Comparison of ENCODE assay signal across 8 cellular contexts in genomic region chr21:46457801-46458314, GRCh38. TPM values are rescaled to one million over a fixed set of nuclear protein-coding genes. Genes with fewer than 3 reads are reported as not detected.
DNase-seq lines count a peak whose midpoint lies in the region; ATAC-seq and TF ChIP-seq lines count a peak whose summit lies in the region.

No MANE protein-coding gene starts in this region.

- peak overlapping the region; percentile 75 for H3K9ac ChIP-seq in mammary epithelial cell (ENCODE audit: insufficient read depth, low read length)

- no peak for TF ChIP-seq CTCF in CD14-positive monocyte (IDR thresholded peaks at IDR 0.05)
- TF ChIP-seq CTCF in mammary epithelial cell (conservative IDR thresholded peaks at IDR 0.05 in 1 of 2, IDR thresholded peaks at IDR 0.05 in 1 of 2; ENCODE audit: extremely low read depth in 1 of 2, insufficient read depth in 1 of 2, low read depth in 1 of 2, low read length in 2 of 2): no peak

- peaks cover 0 to 4% (median 0%) of the 10 kb centered on the region in 3 donors for H3K27me3 Mint-ChIP-seq in CD14-positive monocyte (ENCODE audit: low read depth in 3 of 3)

- H2AFZ ChIP-seq in mammary epithelial cell (ENCODE audit: low read depth, low read length): peak overlapping the region; percentile 90

- no peaks in the 10 kb centered on the region for H3K9me3 ChIP-seq in SJCRH30 (replicated peaks)
- no peaks in the 10 kb centered on the region for H3K9me3 ChIP-seq in mammary epithelial cell (replicated peaks; ENCODE audit: insufficient read depth, low read length)

- no peaks in the 10 kb centered on the region for H4K20me1 ChIP-seq in mammary epithelial cell (ENCODE audit: insufficient read depth, low read length)

- CTCF ChIA-PET in mammary epithelial cell (lab: Charles Lee; ENCODE audit: low non-redundant PET): interaction anchor here (0.7 kb wide), 1 partner anchor 315 kb away, joined by 6 read pairs; no protein-coding TSS in a partner anchor

- H3K9me3 Mint-ChIP-seq in CD14-positive monocyte: no peaks in the 10 kb centered on the region

- under 1% methylated on average over 13 of the region's 30 CpGs for WGBS in mammary epithelial cell (ENCODE audit: low coverage, missing lambda C conversion rate)

- H3K4me3 ChIP-seq in SJCRH30 (peak overlapping the region; percentile 82), mammary epithelial cell (replicated peaks in 1 of 3; ENCODE audit: insufficient read depth in 1 of 3, low read depth in 2 of 3, low read length in 3 of 3) (peak overlapping the region; percentile 54 to 86 (median 74))

- H3K36me3 Mint-ChIP-seq in CD14-positive monocyte: peaks cover 9 to 11% of the 10 kb centered on the region in 2 donors

- H3K4me2 ChIP-seq in mammary epithelial cell (ENCODE audit: insufficient read depth, low read depth, low read length): peak overlapping the region; percentile 95

- no TSS peak for BruUV-seq in mammary epithelial cell (replicated peaks; lab: Mats Ljungman, UMichigan)

- in situ Hi-C loops in mammary epithelial cell (cut with MboI; ENCODE audit: low sequenced_read_pairs in 2 of 2): no loop called here

- dilution Hi-C loops in mammary epithelial cell (cut with HindIII; ENCODE audit: low sequenced_read_pairs): no loop called here

- peak overlapping the region; percentile 84 to 92 for H3K4me3 Mint-ChIP-seq in CD14-positive monocyte

- peak overlapping the region; percentile 91 for H3K27ac ChIP-seq in SJCRH30
- H3K27ac ChIP-seq in mammary epithelial cell (ENCODE audit: insufficient read depth, low read depth, low read length): peak overlapping the region; percentile 96

- H3K36me3 ChIP-seq in SJCRH30 (peaks cover 7% of the 10 kb centered on the region), mammary epithelial cell (ENCODE audit: insufficient read depth, low read length) (no peaks in the 10 kb centered on the region)

- intact Hi-C loops in CD14-positive monocyte (cut with micrococcal nuclease) (loop anchor here (5.0 kb wide), 2 partner anchors 136 to 271 kb away; partner anchors contain the start of genes C21orf58 (in 1 of the 2) and PCNT (in 1 of the 2)), mammary epithelial cell (cut with micrococcal nuclease) (loop anchor here (2.0 to 5.0 kb wide), 3 partner anchors 45 to 316 kb away; a partner anchor contains a TSS)

- no peak for DNase-seq in CD14-positive monocyte (ENCODE audit: low spot score)
- peak; percentile 51 to 58 for DNase-seq in SJCRH30
- DNase-seq in mammary epithelial cell: peak; percentile 53
- DNase-seq in kidney tubule cell (ENCODE audit: low spot score): peak; percentile 46
- peak; percentile 34 for DNase-seq in stimulated activated CD4-positive, alpha-beta T cell treated with anti-CD3 and anti-CD28 coated beads, Interleukin-1b, Interleukin-23, amount 100 ng/mL, for 48 hours
- no peak for DNase-seq in NCI-H2107 (lab: John Stamatoyannopoulos, UW)

- peaks cover 76% of the 10 kb centered on the region for H3K79me2 ChIP-seq in mammary epithelial cell (ENCODE audit: insufficient read depth, low read length)

- H3K4me1 ChIP-seq in SJCRH30 (peaks cover 6% of the 10 kb centered on the region; the same call in 1 of the 2 replicates), mammary epithelial cell (ENCODE audit: insufficient read depth, low read length) (peaks cover 37% of the 10 kb centered on the region)

- H3K4me1 Mint-ChIP-seq in CD14-positive monocyte: peaks cover 51% of the 10 kb centered on the region

- peak; percentile 23 for ATAC-seq in GM19035 (IDR thresholded peaks at IDR 0.05; ENCODE audit: unreplicated experiment)
- peak; percentile 9 for ATAC-seq in HG03159 (IDR thresholded peaks at IDR 0.05; ENCODE audit: unreplicated experiment)

- H3K27me3 ChIP-seq in SJCRH30: no peaks in the 10 kb centered on the region
- H3K27me3 ChIP-seq in mammary epithelial cell (ENCODE audit: insufficient read depth, low read length): no peaks in the 10 kb centered on the region

- H3K27ac Mint-ChIP-seq in CD14-positive monocyte: peak overlapping the region; percentile 87 to 98 (median 93)

RNA-seq across cellular contexts. Expression of gene DIP2A, which starts 0.8 kb away (rescaled TPM):
- polyA plus RNA-seq in CD14-positive monocyte (1 to 10 TPM; 4.6 to 6.1 TPM), mammary epithelial cell (29.3 TPM)
- 22.4 and 27.0 TPM in 2 replicates for total RNA-seq in SJCRH30 (2014; rRNA removed; shearing (Covaris generic))
- total RNA-seq in mammary epithelial cell: 10 to 100 TPM; 49.5 to 51.3 TPM
- polyA minus RNA-seq in mammary epithelial cell: 34.9 TPM

Comparison
In these comparisons a context has a peak if more than half of its experiments do, and no peak if none do; other contexts are left out.
1. DNase-seq: peak in SJCRH30 (2 of 2), mammary epithelial cell (single experiment), kidney tubule cell (single experiment) and stimulated activated CD4-positive, alpha-beta T cell treated with anti-CD3 and anti-CD28 coated beads, Interleukin-1b, Interleukin-23, amount 100 ng/mL, for 48 hours (single experiment); none in CD14-positive monocyte (single experiment) and NCI-H2107 (single experiment).